ENCODE assay signal across 31 cellular contexts in the genomic region with DNA sequence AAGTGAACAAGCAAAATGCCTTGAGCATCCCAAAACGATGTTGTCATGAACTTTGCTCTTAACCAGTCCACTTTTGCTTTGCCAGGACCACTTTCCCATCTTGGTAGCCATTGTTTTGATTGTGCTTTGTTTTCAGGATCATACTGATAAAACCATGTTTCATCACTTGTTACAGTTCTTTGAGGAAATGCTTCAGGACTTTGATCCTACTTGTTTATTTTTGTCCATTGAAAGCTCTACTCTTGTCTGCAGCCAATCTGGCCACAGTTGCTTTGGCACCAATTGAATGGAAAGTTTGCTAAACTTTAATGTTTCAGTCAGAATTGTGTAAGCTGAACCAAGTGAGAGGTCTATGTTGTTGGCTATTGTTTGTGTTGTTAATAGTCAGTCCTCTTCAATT. TPM values are rescaled to one million over a fixed set of nuclear protein-coding genes. Genes with fewer than 3 reads are reported as not detected.
DNase-seq lines count a peak whose midpoint lies in the region; ATAC-seq, FAIRE-seq and TF ChIP-seq lines count a peak whose summit lies in the region.
"Had no signal": no experiment of that assay in that cellular context is flagged by ENCODE, and none has a peak within 500 bp of the region (broad histone marks: within the 10 kb centered on the region; RNA-seq: fewer than 3 reads in every experiment).

No MANE protein-coding gene starts in this region.

- TF ChIP-seq RAD21 in HepG2 (CRISPR knock-in tag; IDR thresholded peaks at IDR 0.05), result no peak

- H3K4me1 Mint-ChIP-seq in Caco-2 (ENCODE audit: low read depth, unreplicated experiment), result no peaks in the 10 kb centered on the region
- H3K4me1 Mint-ChIP-seq: CD14-positive monocyte; CD4-positive, alpha-beta memory T cell; CD4-positive, CD25-positive, alpha-beta regulatory T cell; CD8-positive, alpha-beta memory T cell had no signal

- H3K9ac ChIP-seq in HepG2 (ENCODE audit: insufficient read depth, low read depth, low read length), result no peak overlapping the region
- H3K9ac ChIP-seq: BLaER1 had no signal

- no peak overlapping the region for H3K27ac Mint-ChIP-seq in Caco-2 (ENCODE audit: unreplicated experiment)
- H3K27ac Mint-ChIP-seq: CD14-positive monocyte; CD4-positive, alpha-beta memory T cell; CD4-positive, CD25-positive, alpha-beta regulatory T cell; CD8-positive, alpha-beta memory T cell had no signal

- no peak overlapping the region for H3K4me3 ChIP-seq in fibroblast of villous mesenchyme (ENCODE audit: low read depth, low read length)
- no peak overlapping the region for H3K4me3 ChIP-seq in HepG2 (replicated peaks in 1 of 3; ENCODE audit: insufficient read depth in 1 of 3, low read depth in 2 of 3, low read length in 3 of 3)
- no peak overlapping the region for H3K4me3 ChIP-seq in right lobe of liver
- H3K4me3 ChIP-seq in Caco-2 (ENCODE audit: low read depth, low read length), result no peak overlapping the region
- H3K4me3 ChIP-seq: BLaER1, GM12878 had no signal

- CTCF ChIA-PET in HepG2 (lab: Yijun Ruan, JAX; ENCODE audit: low intra/inter-chr PET ratio, low total read pairs) (no interaction called here), Caco-2 (lab: Charles Lee) (no interaction called here), GM10248 (lab: Yijun Ruan, JAX) (interaction anchor here (1.2 to 1.4 kb wide), 2 partner anchors 13 to 20 kb away, joined by 3 to 4 read pairs; a partner anchor contains a TSS)

- H3K9me3 Mint-ChIP-seq in Caco-2 (ENCODE audit: unreplicated experiment), result no peaks in the 10 kb centered on the region

- TF ChIP-seq EP300 in HepG2 (IDR thresholded peaks at IDR 0.05; ENCODE audit: low read depth in 2 of 2, low read length in 2 of 2), result peak in 1 of 2 experiments; percentile 27; a peak in 1 of 4 replicates
- TF ChIP-seq EP300 in HepG2 (CRISPR knock-in tag; IDR thresholded peaks at IDR 0.05; ENCODE audit: borderline replicate concordance), result no peak

- BruUV-seq in HepG2 (replicated peaks; lab: Mats Ljungman, UMichigan), result no TSS peak
- no TSS peak for BruUV-seq in Caco-2 (replicated peaks; lab: Mats Ljungman, UMichigan)

- DNase-seq in EH (ENCODE audit: low read depth), result peak; percentile 10
- peak; percentile 2 for DNase-seq in fibroblast of villous mesenchyme (ENCODE audit: low read depth)
- DNase-seq in HepG2 (ENCODE audit: low spot score), result peak; percentile 66
- peak in 2 of 3 donors; percentile 14 to 61 for DNase-seq in right lobe of liver
- no peak for DNase-seq in Caco-2
- DNase-seq in GM10248 (ENCODE audit: extremely low spot score), result no peak
- DNase-seq: 8988T; ACHN; BE2C; C1 segment of cervical spinal cord; Calu3; CD4-positive, alpha-beta memory T cell; CD4-positive, CD25-positive, alpha-beta regulatory T cell; CD8-positive, alpha-beta memory T cell; COR-L47; DMS 273 treated with DMSO at 0.1 percent for 48 hours; DMS153; DMS53; DMS79; DND-41; GF-D8 had no signal

- H3K36me3 ChIP-seq in HepG2 (replicated peaks in 1 of 2; ENCODE audit: control insufficient read depth in 1 of 2, insufficient read depth in 2 of 2, low read length in 2 of 2) (no peaks in the 10 kb centered on the region), right lobe of liver (no peaks in the 10 kb centered on the region), Caco-2 (ENCODE audit: control insufficient read depth, insufficient read depth, low read length) (no peaks in the 10 kb centered on the region)
- H3K36me3 ChIP-seq: BE2C, BLaER1 had no signal

- POLR2A ChIA-PET in HepG2 (lab: Yijun Ruan, JAX) (no interaction called here), Caco-2 (lab: Charles Lee) (no interaction called here), GM10248 (lab: Yijun Ruan, JAX) (no interaction called here)

- H3K4me2 ChIP-seq in HepG2 (ENCODE audit: low read depth, low read length), result no peak overlapping the region
- H3K4me2 ChIP-seq: BLaER1 had no signal

- H3K27me3 ChIP-seq in HepG2 (ENCODE audit: control insufficient read depth in 1 of 2, insufficient read depth in 2 of 2, low read length in 2 of 2), result no peaks in the 10 kb centered on the region
- H3K27me3 ChIP-seq in right lobe of liver, result no peaks in the 10 kb centered on the region
- no peaks in the 10 kb centered on the region for H3K27me3 ChIP-seq in Caco-2 (replicated peaks; ENCODE audit: control insufficient read depth, insufficient read depth, low read length)
- H3K27me3 ChIP-seq: BE2C, BLaER1 had no signal

- H3K27ac ChIP-seq in HepG2 (ENCODE audit: extremely low read length, insufficient read depth, low read length) (no peak overlapping the region), right lobe of liver (no peak overlapping the region)
- H3K27ac ChIP-seq: BLaER1 had no signal

- peak; percentile 47 for FAIRE-seq in HepG2 (lab: Jason Lieb, UNC)
- FAIRE-seq: A204.1, G401.6, GM12878, GM12892, GM18507 had no signal

- H4K20me1 ChIP-seq in HepG2 (ENCODE audit: insufficient read depth, low read length), result no peaks in the 10 kb centered on the region
- H4K20me1 ChIP-seq: BLaER1 had no signal

- H3K79me2 ChIP-seq in HepG2 (ENCODE audit: insufficient read depth, low read length), result no peaks in the 10 kb centered on the region

- H3K4me1 ChIP-seq in HepG2 (ENCODE audit: insufficient read depth, low read length), result peaks cover 12% of the 10 kb centered on the region
- H3K4me1 ChIP-seq in right lobe of liver, result peaks cover 0 to 11% (median 0%) of the 10 kb centered on the region in 4 donors
- H3K4me1 ChIP-seq in Caco-2, result no peaks in the 10 kb centered on the region
- H3K4me1 ChIP-seq: BLaER1 had no signal

- H3K9me3 ChIP-seq in HepG2 (ENCODE audit: low read length), result no peaks in the 10 kb centered on the region
- no peaks in the 10 kb centered on the region for H3K9me3 ChIP-seq in right lobe of liver
- H3K9me3 ChIP-seq in Caco-2, result no peaks in the 10 kb centered on the region
- H3K9me3 ChIP-seq: BE2C, BLaER1 had no signal

- in situ Hi-C loops in HepG2 (cut with HindIII; ENCODE audit: extremely low pct_ligation_motif_present, low pct_unique_long_range_greater_than_20kb), result no loop called here

- TF ChIP-seq POLR2A in HepG2 (IDR thresholded peaks at IDR 0.05; ENCODE audit: insufficient read depth in 1 of 2, low read depth in 2 of 2, low read length in 2 of 2), result no peak
- no peak for TF ChIP-seq POLR2A in right lobe of liver (IDR thresholded peaks at IDR 0.05)

- H3K27me3 Mint-ChIP-seq in Caco-2 (ENCODE audit: insufficient read depth, unreplicated experiment), result peaks cover 3% of the 10 kb centered on the region
- H3K27me3 Mint-ChIP-seq: CD4-positive, alpha-beta memory T cell; CD4-positive, CD25-positive, alpha-beta regulatory T cell had no signal

- H3K4me3 Mint-ChIP-seq in Caco-2 (ENCODE audit: unreplicated experiment), result no peak overlapping the region
- H3K4me3 Mint-ChIP-seq: CD14-positive monocyte; CD4-positive, alpha-beta memory T cell; CD4-positive, CD25-positive, alpha-beta regulatory T cell; CD8-positive, alpha-beta memory T cell had no signal

- no peak overlapping the region for H2AFZ ChIP-seq in HepG2 (ENCODE audit: low read length)

- TF ChIP-seq CTCF in fibroblast of villous mesenchyme (IDR thresholded peaks at IDR 0.05; ENCODE audit: insufficient read depth, low read depth, low read length) (no peak), HepG2 (CRISPR knock-in tag; IDR thresholded peaks at IDR 0.05) (no peak), right lobe of liver (IDR thresholded peaks at IDR 0.05) (no peak), Caco-2 (IDR thresholded peaks at IDR 0.05; ENCODE audit: insufficient read depth in 1 of 2, low read depth in 1 of 2, low read length in 1 of 2, severe bottlenecking in 1 of 2, unreplicated experiment in 1 of 2) (no peak), GM10248 (IDR thresholded peaks at IDR 0.05; ENCODE audit: control extremely low read depth, extremely low read depth, low read depth, missing control alignments) (no peak)

- H3K36me3 Mint-ChIP-seq in Caco-2 (ENCODE audit: insufficient read depth, unreplicated experiment), result no peaks in the 10 kb centered on the region
- H3K36me3 Mint-ChIP-seq: CD14-positive monocyte; CD4-positive, alpha-beta memory T cell; CD4-positive, CD25-positive, alpha-beta regulatory T cell; CD8-positive, alpha-beta memory T cell had no signal

- intact Hi-C loops in HepG2 (cut with micrococcal nuclease; ENCODE audit: unreplicated experiment) (no loop called here), right lobe of liver (cut with DNase I) (no loop called here), Caco-2 (cut with micrococcal nuclease; ENCODE audit: unreplicated experiment) (no loop called here)

- WGBS in HepG2 (ENCODE audit: low lambda C conversion rate), result 6% methylated on average over 1 of the region's 1 CpG
- 18% methylated on average over 1 of the region's 1 CpG for WGBS in right lobe of liver (ENCODE audit: insufficient coverage, low coverage, low lambda C conversion rate, missing lambda C conversion rate)

- ATAC-seq in HepG2 (peak; percentile 58), right lobe of liver (peak; percentile 86 to 97 (median 92)), GM21367 (IDR thresholded peaks at IDR 0.05; ENCODE audit: unreplicated experiment) (no peak), HG02588 (IDR thresholded peaks at IDR 0.05; ENCODE audit: unreplicated experiment) (no peak)
- ATAC-seq: GM12878 had no signal

RNA-seq across cellular contexts. Expression of a gene that starts 12.8 kb away (rescaled TPM):
- total RNA-seq in fibroblast of villous mesenchyme (2.2 and 4.8 TPM in 2 replicates), HepG2 (2016; rRNA removed; fragmentation: Illumina TruSeq; extraction: Trizol) (not detected in 2 replicates), right lobe of liver (under 1 TPM in 3 of 6 experiments, not detected in 3; 0.12 to 0.19 (median 0.18) TPM), Caco-2 (2022) (not detected in 2 replicates)
- not detected in 2 replicates for total RNA-seq in HepG2 (2016; cell fraction: cytosol; rRNA removed; fragmentation: Illumina TruSeq; extraction: Trizol; ENCODE audit: low read depth)
- not detected in 2 replicates for total RNA-seq in HepG2 (2016; cell fraction: insoluble cytoplasmic fraction; rRNA removed; fragmentation: Illumina TruSeq; extraction: Trizol)
- not detected in 2 replicates for total RNA-seq in HepG2 (2016; cell fraction: membrane; rRNA removed; fragmentation: Illumina TruSeq; extraction: Trizol)
- total RNA-seq in HepG2 (2016; cell fraction: nucleus; rRNA removed; fragmentation: Illumina TruSeq; extraction: Trizol), result not detected in 2 replicates
- not detected in 2 replicates for polyA plus RNA-seq in HepG2 (2011; rRNA removed)
- not detected in 2 replicates for polyA plus RNA-seq in HepG2 (2011; cell fraction: cytosol; rRNA removed)
- not detected in 2 replicates for polyA plus RNA-seq in HepG2 (2011; cell fraction: nucleus; rRNA removed)
- not detected in 2 replicates for polyA plus RNA-seq in HepG2 (2012)
- polyA plus RNA-seq in HepG2 (2016; cell fraction: cytosol; fragmentation: Illumina TruSeq; extraction: Trizol; ENCODE audit: low read depth), result not detected in 2 replicates
- not detected in 2 replicates for polyA plus RNA-seq in HepG2 (2016; cell fraction: insoluble cytoplasmic fraction; fragmentation: Illumina TruSeq; extraction: Trizol; ENCODE audit: low read depth)
- not detected in 2 replicates for polyA plus RNA-seq in HepG2 (2016; cell fraction: membrane; fragmentation: Illumina TruSeq; extraction: Trizol; ENCODE audit: low read depth)
- polyA plus RNA-seq in HepG2 (2016; cell fraction: nucleus; fragmentation: Illumina TruSeq; extraction: Trizol; ENCODE audit: insufficient read depth, low read depth), result not detected in 2 replicates
- polyA minus RNA-seq in HepG2 (2011; rRNA and poly(A)+ RNA removed; ENCODE audit: low replicate concordance), result not detected in 2 replicates
- not detected in 2 replicates for polyA minus RNA-seq in HepG2 (2011; cell fraction: cytosol; rRNA and poly(A)+ RNA removed)
- polyA minus RNA-seq in HepG2 (2011; cell fraction: nucleus; rRNA and poly(A)+ RNA removed), result not detected in 2 replicates
- total RNA-seq: A673; CD4-positive, alpha-beta memory T cell; CD4-positive, CD25-positive, alpha-beta regulatory T cell; CD8-positive, alpha-beta memory T cell; GM12878 had no signal
- polyA plus RNA-seq: CD14-positive monocyte; CD4-positive, alpha-beta memory T cell; CD4-positive, CD25-positive, alpha-beta regulatory T cell; CD8-positive, alpha-beta memory T cell; GM12878 had no signal

Comparison
In these comparisons a context has a peak if more than half of its experiments do, and no peak if none do; other contexts are left out.
1. DNase-seq: peak in EH (single experiment), fibroblast of villous mesenchyme (single experiment), HepG2 (single experiment) and right lobe of liver (2 of 3); none in Caco-2 (0 of 2) and GM10248 (single experiment).
2. ATAC-seq: peak in HepG2 (single experiment) and right lobe of liver (4 of 4); none in GM21367 (single experiment) and HG02588 (single experiment).